ENCODE assay signal across 1 cellular context in the genomic region with DNA sequence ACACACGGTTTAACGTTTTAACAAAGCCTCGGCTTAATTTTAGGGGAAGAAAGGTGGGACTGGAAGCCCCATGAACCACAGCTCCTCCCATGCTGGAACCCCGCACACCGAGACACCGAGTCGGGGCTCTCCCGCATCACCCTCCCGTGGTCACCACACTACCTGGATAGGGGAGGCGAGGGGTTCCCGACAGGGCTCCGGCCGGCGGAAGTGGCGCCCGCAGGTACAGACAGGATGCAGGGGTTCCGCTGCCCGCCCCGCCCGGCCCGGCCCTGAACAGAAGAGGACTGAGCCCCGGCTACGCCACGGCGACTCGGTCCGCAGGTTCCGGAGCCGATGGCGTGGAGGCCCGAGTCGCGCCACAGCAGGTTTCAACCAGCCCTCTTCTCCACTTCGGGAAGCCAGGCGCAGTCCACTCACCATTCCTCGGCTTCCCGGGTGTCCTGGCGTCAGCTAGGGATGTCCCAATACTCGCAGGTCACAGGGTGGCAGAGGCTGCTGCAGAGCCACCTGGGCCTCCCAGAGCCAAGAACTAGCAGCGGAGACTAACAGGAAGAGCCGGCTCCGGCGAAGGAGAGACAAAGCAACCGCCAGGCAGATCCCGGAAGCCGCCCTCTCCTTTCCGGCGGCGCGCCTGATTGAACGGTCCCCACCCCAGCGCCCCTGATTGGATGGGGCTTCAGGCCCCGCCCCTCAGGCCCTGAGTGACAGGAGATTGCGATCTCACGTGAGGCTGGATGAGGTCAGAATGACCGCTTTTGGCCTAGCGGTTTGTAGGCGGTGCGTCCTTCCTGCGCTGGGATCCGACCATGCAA.
A peak's percentile ranks its signal among the peaks of the same experiment; 100 is the strongest.
TF ChIP-seq lines count a peak whose summit lies in the region.

TSS of gene ZNF669 (minus strand) at position 580 of the 815 bp plus-strand sequence. CDS start at position 423, 157 bp downstream.

TF ChIP-seq in GM12878, 131 proteins besides CTCF, POLR2A, EP300 and RAD21 (continued from another document and continues in another):
- TF ChIP-seq SUPT20H (IDR thresholded peaks at IDR 0.05; ENCODE audit: borderline replicate concordance, control insufficient read depth, low read depth, low read length) (no peak), SREBF1 (IDR thresholded peaks at IDR 0.05; ENCODE audit: low read length) (0 out of 2 replicates have a peak, but pooled peaks have one; percentile 39), RB1 (IDR thresholded peaks at IDR 0.05; ENCODE audit: borderline replicate concordance) (no peak), RELA (IDR thresholded peaks at IDR 0.05; ENCODE audit: borderline replicate concordance, partially characterized antibody) (peak; percentile 31), NFIC (IDR thresholded peaks at IDR 0.05; ENCODE audit: low read depth, low read length) (no peak), SMAD1 (IDR thresholded peaks at IDR 0.05; ENCODE audit: low read depth, partially characterized antibody) (no peak), SPI1 (IDR thresholded peaks at IDR 0.05; ENCODE audit: borderline replicate concordance, insufficient read depth, low read depth, low read length) (no peak), NRF1 (conservative IDR thresholded peaks at IDR 0.05; ENCODE audit: low read depth, low read length) (no peak), MAX (IDR thresholded peaks at IDR 0.05; ENCODE audit: low read depth, low read length) (0 out of 2 replicates have a peak, but pooled peaks have one; percentile 24), POLR2AphosphoS5 (IDR thresholded peaks at IDR 0.05; ENCODE audit: low read length) (peak; percentile 93), IRF5 (IDR thresholded peaks at IDR 0.05; ENCODE audit: borderline replicate concordance) (no peak), NR2F1 (conservative IDR thresholded peaks at IDR 0.05) (no peak), KDM1A (IDR thresholded peaks at IDR 0.05; ENCODE audit: borderline replicate concordance) (no peak), CREM (IDR thresholded peaks at IDR 0.05; ENCODE audit: low read depth) (peak; percentile 59; the same call in 1 of the 2 replicates), PKNOX1 (IDR thresholded peaks at IDR 0.05) (peak; percentile 98), YBX1 (IDR thresholded peaks at IDR 0.05) (no peak), FOXM1 (IDR thresholded peaks at IDR 0.05; ENCODE audit: low read depth, low read length) (no peak), PAX5 (IDR thresholded peaks at IDR 0.05; ENCODE audit: borderline replicate concordance, low read depth, low read length) (no peak), PBX3 (IDR thresholded peaks at IDR 0.05; ENCODE audit: insufficient replicate concordance, low read depth, low read length) (peak; percentile 96), E4F1 (IDR thresholded peaks at IDR 0.05; ENCODE audit: borderline replicate concordance, partially characterized antibody) (no peak), PAX8 (IDR thresholded peaks at IDR 0.05) (no peak), YY1 (IDR thresholded peaks at IDR 0.05; ENCODE audit: low read depth, low read length) (no peak), EZH2 (IDR thresholded peaks at IDR 0.05; ENCODE audit: borderline replicate concordance, control insufficient read depth, low read depth, low read length) (no peak), TBL1XR1 (IDR thresholded peaks at IDR 0.05; ENCODE audit: low read depth, low read length) (0 out of 2 replicates have a peak, but pooled peaks have one; percentile 45), DPF2 (IDR thresholded peaks at IDR 0.05) (peak; percentile 63), ZSCAN29 (IDR thresholded peaks at IDR 0.05) (no peak), CHD4 (IDR thresholded peaks at IDR 0.05) (no peak), CUX1 (IDR thresholded peaks at IDR 0.05; ENCODE audit: insufficient replicate concordance, low read depth, low read length) (no peak), ZNF207 (IDR thresholded peaks at IDR 0.05; ENCODE audit: borderline replicate concordance) (peak; percentile 75; the same call in 1 of the 2 replicates), ZNF622 (IDR thresholded peaks at IDR 0.05) (no peak), RELB (IDR thresholded peaks at IDR 0.05; ENCODE audit: low read depth) (no peak)
- TF ChIP-seq, protein P1, sequence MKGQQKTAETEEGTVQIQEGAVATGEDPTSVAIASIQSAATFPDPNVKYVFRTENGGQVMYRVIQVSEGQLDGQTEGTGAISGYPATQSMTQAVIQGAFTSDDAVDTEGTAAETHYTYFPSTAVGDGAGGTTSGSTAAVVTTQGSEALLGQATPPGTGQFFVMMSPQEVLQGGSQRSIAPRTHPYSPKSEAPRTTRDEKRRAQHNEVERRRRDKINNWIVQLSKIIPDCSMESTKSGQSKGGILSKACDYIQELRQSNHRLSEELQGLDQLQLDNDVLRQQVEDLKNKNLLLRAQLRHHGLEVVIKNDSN (IDR thresholded peaks at IDR 0.05; ENCODE audit: borderline replicate concordance, extremely low read length, insufficient read depth, low read depth, low read length): peak; percentile 71
- TF ChIP-seq, protein P2, sequence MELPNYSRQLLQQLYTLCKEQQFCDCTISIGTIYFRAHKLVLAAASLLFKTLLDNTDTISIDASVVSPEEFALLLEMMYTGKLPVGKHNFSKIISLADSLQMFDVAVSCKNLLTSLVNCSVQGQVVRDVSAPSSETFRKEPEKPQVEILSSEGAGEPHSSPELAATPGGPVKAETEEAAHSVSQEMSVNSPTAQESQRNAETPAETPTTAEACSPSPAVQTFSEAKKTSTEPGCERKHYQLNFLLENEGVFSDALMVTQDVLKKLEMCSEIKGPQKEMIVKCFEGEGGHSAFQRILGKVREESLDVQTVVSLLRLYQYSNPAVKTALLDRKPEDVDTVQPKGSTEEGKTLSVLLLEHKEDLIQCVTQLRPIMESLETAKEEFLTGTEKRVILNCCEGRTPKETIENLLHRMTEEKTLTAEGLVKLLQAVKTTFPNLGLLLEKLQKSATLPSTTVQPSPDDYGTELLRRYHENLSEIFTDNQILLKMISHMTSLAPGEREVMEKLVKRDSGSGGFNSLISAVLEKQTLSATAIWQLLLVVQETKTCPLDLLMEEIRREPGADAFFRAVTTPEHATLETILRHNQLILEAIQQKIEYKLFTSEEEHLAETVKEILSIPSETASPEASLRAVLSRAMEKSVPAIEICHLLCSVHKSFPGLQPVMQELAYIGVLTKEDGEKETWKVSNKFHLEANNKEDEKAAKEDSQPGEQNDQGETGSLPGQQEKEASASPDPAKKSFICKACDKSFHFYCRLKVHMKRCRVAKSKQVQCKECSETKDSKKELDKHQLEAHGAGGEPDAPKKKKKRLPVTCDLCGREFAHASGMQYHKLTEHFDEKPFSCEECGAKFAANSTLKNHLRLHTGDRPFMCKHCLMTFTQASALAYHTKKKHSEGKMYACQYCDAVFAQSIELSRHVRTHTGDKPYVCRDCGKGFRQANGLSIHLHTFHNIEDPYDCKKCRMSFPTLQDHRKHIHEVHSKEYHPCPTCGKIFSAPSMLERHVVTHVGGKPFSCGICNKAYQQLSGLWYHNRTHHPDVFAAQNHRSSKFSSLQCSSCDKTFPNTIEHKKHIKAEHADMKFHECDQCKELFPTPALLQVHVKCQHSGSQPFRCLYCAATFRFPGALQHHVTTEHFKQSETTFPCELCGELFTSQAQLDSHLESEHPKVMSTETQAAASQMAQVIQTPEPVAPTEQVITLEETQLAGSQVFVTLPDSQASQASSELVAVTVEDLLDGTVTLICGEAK (IDR thresholded peaks at IDR 0.05; ENCODE audit: borderline replicate concordance): peak; percentile 92
- TF ChIP-seq, protein P3, sequence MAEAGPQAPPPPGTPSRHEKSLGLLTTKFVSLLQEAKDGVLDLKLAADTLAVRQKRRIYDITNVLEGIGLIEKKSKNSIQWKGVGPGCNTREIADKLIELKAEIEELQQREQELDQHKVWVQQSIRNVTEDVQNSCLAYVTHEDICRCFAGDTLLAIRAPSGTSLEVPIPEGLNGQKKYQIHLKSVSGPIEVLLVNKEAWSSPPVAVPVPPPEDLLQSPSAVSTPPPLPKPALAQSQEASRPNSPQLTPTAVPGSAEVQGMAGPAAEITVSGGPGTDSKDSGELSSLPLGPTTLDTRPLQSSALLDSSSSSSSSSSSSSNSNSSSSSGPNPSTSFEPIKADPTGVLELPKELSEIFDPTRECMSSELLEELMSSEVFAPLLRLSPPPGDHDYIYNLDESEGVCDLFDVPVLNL (IDR thresholded peaks at IDR 0.05; ENCODE audit: low read depth, low read length): peak; percentile 58; the same call in 1 of the 2 replicates
